In genomic region chr7:86876132-86876531, GRCh38 we compare ENCODE assay signal across 1 cellular context.
TF ChIP-seq lines count a peak whose summit lies in the region.

No MANE protein-coding gene starts in this region.

TF ChIP-seq in H1, 55 proteins besides CTCF, POLR2A, EP300 and RAD21:
- TF ChIP-seq CHD7 (IDR thresholded peaks at IDR 0.05; ENCODE audit: insufficient replicate concordance, low read length) (peak; percentile 17), EZH2 (IDR thresholded peaks at IDR 0.05; ENCODE audit: low read depth, low read length, severe bottlenecking) (no peak)
